Comparison of ENCODE assay signal across 1 cellular context in genomic region chr15:65050270-65050669, GRCh38.
A peak's percentile ranks its signal among the peaks of the same experiment; 100 is the strongest.
TF ChIP-seq lines count a peak whose summit lies in the region.

No MANE protein-coding gene starts in this region.

TF ChIP-seq in IMR-90, 13 proteins besides CTCF, POLR2A, EP300 and RAD21:
- no peak for TF ChIP-seq MAZ (IDR thresholded peaks at IDR 0.05; ENCODE audit: borderline replicate concordance, low read depth, low read length)
- peak; percentile 65; the same call in 1 of the 2 replicates for TF ChIP-seq FOS (IDR thresholded peaks at IDR 0.05; ENCODE audit: low read depth, low read length)
- no peak for TF ChIP-seq USF2 (IDR thresholded peaks at IDR 0.05; ENCODE audit: low read depth, low read length)
- no peak for TF ChIP-seq RCOR1 (IDR thresholded peaks at IDR 0.05; ENCODE audit: insufficient replicate concordance, low read length)
- TF ChIP-seq MAFK (IDR thresholded peaks at IDR 0.05; ENCODE audit: low read depth, low read length) = no peak
- TF ChIP-seq BHLHE40 (IDR thresholded peaks at IDR 0.05; ENCODE audit: low read depth, low read length) = no peak; the same call in 1 of the 2 replicates
- TF ChIP-seq CHD1 (IDR thresholded peaks at IDR 0.05; ENCODE audit: low read depth, low read length) = no peak
